15 cellular contexts compared by ENCODE assay signal in the genomic region with DNA sequence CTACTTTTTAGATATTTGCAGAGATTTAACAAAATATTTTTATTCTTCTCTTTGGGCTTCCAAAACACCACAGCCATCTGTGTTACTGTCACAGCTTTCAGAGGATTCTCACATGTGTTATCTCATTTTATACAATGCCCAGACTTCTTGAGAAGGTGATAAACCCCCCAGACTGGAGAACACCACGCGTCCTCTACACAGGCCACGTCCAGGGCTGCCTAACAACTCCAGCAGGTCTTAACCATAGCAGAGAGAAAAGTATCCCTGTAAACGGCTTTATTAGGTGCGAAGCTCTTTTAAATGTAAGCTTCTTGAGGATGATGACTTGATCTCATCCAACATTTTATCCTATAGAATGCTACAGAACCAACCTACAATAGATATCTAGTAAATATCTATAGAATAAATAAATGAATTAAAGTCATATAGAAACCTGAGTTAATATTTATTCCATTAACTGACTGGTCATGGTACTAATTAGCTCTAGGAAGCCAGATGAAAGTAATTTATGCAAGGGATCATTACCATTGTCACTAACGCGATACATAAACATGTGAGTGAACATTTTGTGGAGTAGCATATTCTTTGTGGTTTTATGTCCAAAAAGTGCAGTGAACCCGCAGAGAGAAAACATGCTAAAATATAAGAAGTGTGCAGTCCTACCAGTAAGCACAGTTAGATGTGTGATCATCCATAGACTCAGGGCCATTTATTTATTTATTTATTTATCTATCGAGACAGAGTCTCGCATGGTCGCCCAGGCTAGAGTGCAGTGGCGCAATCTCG. TPM values are rescaled to one million over a fixed set of nuclear protein-coding genes. Genes with fewer than 3 reads are reported as not detected.
DNase-seq lines count a peak whose midpoint lies in the region; ATAC-seq and TF ChIP-seq lines count a peak whose summit lies in the region.
"Had no signal": no experiment of that assay in that cellular context is flagged by ENCODE, and none has a peak within 500 bp of the region (broad histone marks: within the 10 kb centered on the region; RNA-seq: fewer than 3 reads in every experiment).

No MANE protein-coding gene starts in this region.

- H3K4me3 ChIP-seq in muscle layer of duodenum (ENCODE audit: low read depth in 1 of 2, low read length in 2 of 2) = peak overlapping the region; percentile 30 to 54
- H3K4me3 ChIP-seq in vagina = peak overlapping the region in 1 of 2 donors; percentile 13

- no peaks in the 10 kb centered on the region for H3K9me3 Mint-ChIP-seq in stimulated activated naive CD8-positive, alpha-beta T cell treated with anti-CD3 and anti-CD28 coated beads, Interleukin-15, Interleukin-2, amounts not matched to agents 100 ng/mL and 50 ng/mL, for 24 hours
- no peaks in the 10 kb centered on the region for H3K9me3 Mint-ChIP-seq in stimulated activated naive CD8-positive, alpha-beta T cell treated with anti-CD3 and anti-CD28 coated beads, Interleukin-15, amount 100 ng/mL, for 72 hours
- no peaks in the 10 kb centered on the region for H3K9me3 Mint-ChIP-seq in activated naive CD8-positive, alpha-beta T cell treated with anti-CD3 and anti-CD28 coated beads, Interleukin-2, amount 50 U/mL, for 24 hours

- ATAC-seq in stimulated activated naive CD8-positive, alpha-beta T cell treated with anti-CD3 and anti-CD28 coated beads, Interleukin-15, amount 100 ng/mL, for 72 hours = no peak
- ATAC-seq in activated naive CD8-positive, alpha-beta T cell treated with anti-CD3 and anti-CD28 coated beads, Interleukin-2, amount 50 U/mL, for 24 hours = no peak
- no peak for ATAC-seq in HG03159 (IDR thresholded peaks at IDR 0.05; ENCODE audit: unreplicated experiment)
- ATAC-seq: left cardiac atrium had no signal

- intact Hi-C loops in vagina (cut with DNase I) = no loop called here

- H3K36me3 Mint-ChIP-seq in stimulated activated naive CD8-positive, alpha-beta T cell treated with anti-CD3 and anti-CD28 coated beads, Interleukin-15, Interleukin-2, amounts not matched to agents 100 ng/mL and 50 ng/mL, for 24 hours (ENCODE audit: low read depth) = peaks cover 65% of the 10 kb centered on the region
- H3K36me3 Mint-ChIP-seq in activated naive CD8-positive, alpha-beta T cell treated with anti-CD3 and anti-CD28 coated beads, Interleukin-2, amount 50 U/mL, for 24 hours (ENCODE audit: low read depth) = peaks cover 54% of the 10 kb centered on the region

- H3K4me1 Mint-ChIP-seq in stimulated activated naive CD8-positive, alpha-beta T cell treated with anti-CD3 and anti-CD28 coated beads, Interleukin-15, Interleukin-2, amounts not matched to agents 100 ng/mL and 50 ng/mL, for 24 hours (ENCODE audit: low read depth) = peaks cover 95% of the 10 kb centered on the region
- peaks cover 82% of the 10 kb centered on the region for H3K4me1 Mint-ChIP-seq in stimulated activated naive CD8-positive, alpha-beta T cell treated with anti-CD3 and anti-CD28 coated beads, Interleukin-15, amount 100 ng/mL, for 72 hours
- peaks cover 84% of the 10 kb centered on the region for H3K4me1 Mint-ChIP-seq in activated naive CD8-positive, alpha-beta T cell treated with anti-CD3 and anti-CD28 coated beads, Interleukin-2, amount 50 U/mL, for 24 hours

- H3K4me1 ChIP-seq in muscle layer of duodenum (ENCODE audit: control insufficient read depth in 1 of 2, insufficient read depth in 2 of 2, low read length in 2 of 2) (peaks cover 6% of the 10 kb centered on the region in 2 donors), vagina (peaks cover 18% of the 10 kb centered on the region)
- H3K4me1 ChIP-seq: BE2C had no signal

- no peaks in the 10 kb centered on the region for H3K27me3 ChIP-seq in muscle layer of duodenum (ENCODE audit: low read depth, low read length)
- no peaks in the 10 kb centered on the region for H3K27me3 ChIP-seq in vagina
- H3K27me3 ChIP-seq: BE2C had no signal

- H3K36me3 ChIP-seq in muscle layer of duodenum (ENCODE audit: control insufficient read depth in 1 of 2, insufficient read depth in 2 of 2, low read length in 2 of 2) (no peaks in the 10 kb centered on the region), vagina (no peaks in the 10 kb centered on the region)
- H3K36me3 ChIP-seq: BE2C had no signal

- TF ChIP-seq POLR2A in vagina (IDR thresholded peaks at IDR 0.05) = no peak

- H3K27me3 Mint-ChIP-seq in stimulated activated naive CD8-positive, alpha-beta T cell treated with anti-CD3 and anti-CD28 coated beads, Interleukin-15, Interleukin-2, amounts not matched to agents 100 ng/mL and 50 ng/mL, for 24 hours = no peaks in the 10 kb centered on the region
- H3K27me3 Mint-ChIP-seq in stimulated activated naive CD8-positive, alpha-beta T cell treated with anti-CD3 and anti-CD28 coated beads, Interleukin-15, amount 100 ng/mL, for 72 hours = no peaks in the 10 kb centered on the region
- H3K27me3 Mint-ChIP-seq in activated naive CD8-positive, alpha-beta T cell treated with anti-CD3 and anti-CD28 coated beads, Interleukin-2, amount 50 U/mL, for 24 hours = no peaks in the 10 kb centered on the region

- peak overlapping the region; percentile 88 for H3K27ac Mint-ChIP-seq in stimulated activated naive CD8-positive, alpha-beta T cell treated with anti-CD3 and anti-CD28 coated beads, Interleukin-15, Interleukin-2, amounts not matched to agents 100 ng/mL and 50 ng/mL, for 24 hours
- H3K27ac Mint-ChIP-seq in stimulated activated naive CD8-positive, alpha-beta T cell treated with anti-CD3 and anti-CD28 coated beads, Interleukin-15, amount 100 ng/mL, for 72 hours = peak overlapping the region in 1 of 2 donors; percentile 83
- H3K27ac Mint-ChIP-seq in activated naive CD8-positive, alpha-beta T cell treated with anti-CD3 and anti-CD28 coated beads, Interleukin-2, amount 50 U/mL, for 24 hours = peak overlapping the region; percentile 90

- no peak for DNase-seq in stimulated activated naive CD8-positive, alpha-beta T cell treated with anti-CD3 and anti-CD28 coated beads, Interleukin-15, amount 100 ng/mL, for 72 hours
- no peak for DNase-seq in activated naive CD8-positive, alpha-beta T cell treated with anti-CD3 and anti-CD28 coated beads, Interleukin-2, amount 50 U/mL, for 24 hours
- no peak for DNase-seq in vagina (ENCODE audit: extremely low spot score in 2 of 2)
- no peak for DNase-seq in CD1c-positive myeloid dendritic cell (ENCODE audit: extremely low spot score)
- no peak for DNase-seq in NCI-H2081 (lab: John Stamatoyannopoulos, UW)
- DNase-seq: activated CD4-positive, alpha-beta T cell treated with anti-CD3 and anti-CD28 coated beads for 1 hour; BE2C; left cardiac atrium; NCI-H2081 treated with DMSO at 0.1 percent for 48 hours; occipital lobe had no signal

- H3K27ac ChIP-seq in muscle layer of duodenum (ENCODE audit: low read length) (peak overlapping the region; percentile 90), vagina (peak overlapping the region; percentile 28)
- H3K27ac ChIP-seq: KMS-11 had no signal

- peak overlapping the region; percentile 90 for H3K4me3 Mint-ChIP-seq in stimulated activated naive CD8-positive, alpha-beta T cell treated with anti-CD3 and anti-CD28 coated beads, Interleukin-15, Interleukin-2, amounts not matched to agents 100 ng/mL and 50 ng/mL, for 24 hours
- peak overlapping the region in 1 of 2 donors; percentile 83 for H3K4me3 Mint-ChIP-seq in stimulated activated naive CD8-positive, alpha-beta T cell treated with anti-CD3 and anti-CD28 coated beads, Interleukin-15, amount 100 ng/mL, for 72 hours
- H3K4me3 Mint-ChIP-seq in activated naive CD8-positive, alpha-beta T cell treated with anti-CD3 and anti-CD28 coated beads, Interleukin-2, amount 50 U/mL, for 24 hours = peak overlapping the region; percentile 89

- TF ChIP-seq CTCF in vagina (IDR thresholded peaks at IDR 0.05) = no peak

- no peaks in the 10 kb centered on the region for H3K9me3 ChIP-seq in muscle layer of duodenum (ENCODE audit: control insufficient read depth in 1 of 2, low read length in 2 of 2)
- no peaks in the 10 kb centered on the region for H3K9me3 ChIP-seq in vagina
- H3K9me3 ChIP-seq: BE2C had no signal

RNA-seq across cellular contexts. Expression of gene GPR183, which starts 1.8 kb away (rescaled TPM):
- total RNA-seq in vagina = 12.0 TPM
- total RNA-seq: G401 had no signal

RNA-seq across cellular contexts. Expression of gene GPR18, which starts 47.2 kb away (rescaled TPM):
- total RNA-seq in vagina = not detected
- total RNA-seq: G401, left cardiac atrium, occipital lobe had no signal
